In the genomic region with DNA sequence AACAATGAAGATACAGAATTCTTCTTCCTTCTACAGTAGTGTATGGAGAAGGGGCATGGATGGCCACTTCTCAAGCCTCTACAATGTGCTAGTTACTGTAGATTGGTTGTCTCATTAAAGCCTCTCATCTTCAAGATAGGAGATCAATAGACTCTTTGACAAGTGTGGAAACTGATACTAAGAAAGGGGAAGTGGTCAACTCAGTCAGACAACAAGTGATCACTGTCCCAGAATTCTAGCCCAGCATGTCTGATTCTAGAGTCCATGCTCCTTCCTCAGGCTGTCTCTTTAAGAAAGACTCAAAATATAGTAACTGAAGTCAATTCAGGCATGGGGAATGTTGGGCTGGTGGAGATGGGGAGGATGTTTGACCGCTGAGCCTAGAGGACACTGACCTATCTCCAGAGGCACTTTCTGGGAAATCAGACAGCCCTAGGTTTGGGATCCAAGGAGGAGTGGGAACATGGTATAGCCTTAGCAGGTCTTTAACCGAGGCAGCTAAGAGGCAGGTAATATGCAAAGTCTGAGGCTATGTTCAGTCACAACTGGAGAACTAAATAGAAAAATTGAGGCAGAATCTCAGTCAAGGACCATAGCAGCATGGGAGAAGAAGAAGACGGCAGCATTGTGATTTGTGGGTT, we compare ENCODE assay signal across 2 cellular contexts.
TF ChIP-seq lines count a peak whose summit lies in the region.

No MANE protein-coding gene starts in this region.

TF ChIP-seq in liver, 16 proteins besides CTCF, POLR2A, EP300 and RAD21:
- TF ChIP-seq YY1 (IDR thresholded peaks at IDR 0.05) (no peak), RXRA (IDR thresholded peaks at IDR 0.05) (peak; percentile 42 to 57)

TF ChIP-seq in HepG2, 621 proteins besides CTCF, POLR2A, EP300 and RAD21:
- TF ChIP-seq KLF12 (CRISPR knock-in tag; IDR thresholded peaks at IDR 0.05; ENCODE audit: borderline replicate concordance): no peak
- no peak for TF ChIP-seq PBX2 (CRISPR knock-in tag; IDR thresholded peaks at IDR 0.05)
- TF ChIP-seq REXO4 (CRISPR knock-in tag; IDR thresholded peaks at IDR 0.05; ENCODE audit: borderline replicate concordance): no peak
- no peak for TF ChIP-seq KDM2A (CRISPR knock-in tag; IDR thresholded peaks at IDR 0.05; ENCODE audit: borderline replicate concordance, low read depth)
